8 cellular contexts compared by ENCODE assay signal in the genomic region with DNA sequence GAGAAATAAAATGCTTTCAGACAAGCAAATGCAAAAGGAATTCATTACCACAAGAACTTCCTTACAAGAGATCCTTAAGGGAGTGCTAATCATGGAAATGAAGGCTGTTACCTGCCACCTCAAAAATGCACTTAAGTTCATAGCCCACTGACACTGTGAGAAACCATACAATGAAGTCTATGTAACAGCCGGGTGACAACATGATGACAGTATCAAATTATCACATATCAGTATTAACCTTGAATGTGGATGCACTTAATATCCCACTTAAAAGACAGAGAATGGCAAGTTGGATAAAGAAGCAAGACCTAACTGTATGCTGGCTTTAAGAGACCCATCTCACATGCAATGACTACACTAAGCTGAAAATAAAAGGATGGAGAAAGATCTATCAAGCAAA.
"Had no signal": no experiment of that assay in that cellular context is flagged by ENCODE, and none has a peak within 500 bp of the region (broad histone marks: within the 10 kb centered on the region; RNA-seq: fewer than 3 reads in every experiment).

No MANE protein-coding gene starts in this region.

- H3K4me2 ChIP-seq: GM23338 had no signal

- H3K4me3 ChIP-seq: GM23248, GM23338, HAP-1 had no signal

- DNase-seq: GM23248, GOT3, H7, H9, HCEC 1CT, HFFc6 had no signal

- H3K36me3 ChIP-seq: HAP-1 had no signal

- H3K9me3 ChIP-seq: HAP-1 had no signal

- H2AFZ ChIP-seq: GM23248, GM23338 had no signal

- H3K9ac ChIP-seq: GM23248 had no signal

- H3K27ac ChIP-seq: GM23248 had no signal
